8 cellular contexts compared by ENCODE assay signal in genomic region chr2:205925373-205926337, GRCh38.
DNase-seq lines count a peak whose midpoint lies in the region; ATAC-seq, FAIRE-seq and TF ChIP-seq lines count a peak whose summit lies in the region.

No MANE protein-coding gene starts in this region.

- H2BK120ac ChIP-seq in H1 (replicated peaks; ENCODE audit: low read depth, low read length): no peak overlapping the region

- no peaks in the 10 kb centered on the region for H3K36me3 ChIP-seq in H1 (ENCODE audit: control insufficient read depth in 2 of 4, insufficient read depth in 4 of 4, low read length in 3 of 4)

- CTCF ChIA-PET in H1 (lab: Charles Lee; ENCODE audit: partially characterized antibody): interaction anchor here (0.6 to 9.0 kb wide), 62 partner anchors 8 to 1181 kb away, joined by 3 to 136 read pairs (median 4); partner anchors contain the start of gene NRP2

- H3K23ac ChIP-seq in H1 (ENCODE audit: insufficient read length): no peak overlapping the region

- WGBS in H1 (ENCODE audit: extremely low coverage in 1 of 2, insufficient coverage in 1 of 2, insufficient read length in 1 of 2, insufficient replicate concordance in 2 of 2, low coverage in 1 of 2, low lambda C conversion rate in 2 of 2, missing lambda C conversion rate in 1 of 2), 2 experiments: 21% methylated on average over 33 of the region's 33 CpGs; no CpG with 5 or more reads in 1 of the 2 experiments

- H3K4me1 Mint-ChIP-seq in mesothelial cell of epicardium: peaks cover 20% of the 10 kb centered on the region

- TF ChIP-seq EP300 in H1 (IDR thresholded peaks at IDR 0.05; ENCODE audit: borderline replicate concordance in 1 of 2, low read depth in 2 of 2, low read length in 2 of 2): no peak

- H3K14ac ChIP-seq in H1 (ENCODE audit: insufficient read length): no peak overlapping the region

- peak overlapping the region; percentile 85; the same call in 1 of the 2 replicates for H4K8ac ChIP-seq in H1 (ENCODE audit: extremely low read depth, insufficient read depth, low read length)

- H2BK12ac ChIP-seq in H1 (ENCODE audit: low read depth, low read length): no peak overlapping the region

- no peak overlapping the region for H2BK5ac ChIP-seq in H1 (ENCODE audit: low read depth, low read length)

- H3K4me1 ChIP-seq in H1 (replicated peaks in 1 of 4; ENCODE audit: control insufficient read depth in 3 of 4, insufficient read depth in 4 of 4, low read length in 3 of 4): peaks cover 0 to 11% (median 2%) of the 10 kb centered on the region in 4 experiments; a peak in 4 of 7 replicates

- H2AK5ac ChIP-seq in H1 (ENCODE audit: low read depth, low read length): no peak overlapping the region

- TF ChIP-seq POLR2A in H1 (IDR thresholded peaks at IDR 0.05; ENCODE audit: control extremely low read depth in 1 of 2, low read depth in 2 of 2, low read length in 2 of 2): no peak

- H2AFZ ChIP-seq in H1 (ENCODE audit: low read length): peak overlapping the region; percentile 81

- no peaks in the 10 kb centered on the region for H4K20me1 ChIP-seq in H1 (replicated peaks in 1 of 2; ENCODE audit: control insufficient read depth in 1 of 2, insufficient read depth in 2 of 2, low read length in 2 of 2)

- peak overlapping the region; percentile 36 to 69 for H3K4me2 ChIP-seq in H1 (ENCODE audit: insufficient read depth in 1 of 2, low read depth in 2 of 2, low read length in 2 of 2)

- no peak overlapping the region for H3K4ac ChIP-seq in H1 (replicated peaks; ENCODE audit: insufficient read length, low read depth, low read length)

- no peaks in the 10 kb centered on the region for H3K36me3 Mint-ChIP-seq in mesothelial cell of epicardium

- H3K9me3 Mint-ChIP-seq in mesothelial cell of epicardium: no peaks in the 10 kb centered on the region

- H3K9ac ChIP-seq in H1 (replicated peaks in 1 of 4; ENCODE audit: extremely low read depth in 1 of 4, low read depth in 3 of 4, low read length in 3 of 4): no peak overlapping the region

- H3K4me3 ChIP-seq in H1 (ENCODE audit: extremely low read depth in 1 of 4, insufficient read depth in 2 of 4, low read depth in 3 of 4, low read length in 4 of 4): peak overlapping the region in 1 of 4 experiments; percentile 47; a peak in 4 of 8 replicates

- no peaks in the 10 kb centered on the region for H3K9me3 ChIP-seq in H1 (ENCODE audit: insufficient read depth in 2 of 2, low read depth in 1 of 2, low read length in 1 of 2)

- peak overlapping the region; percentile 54 for H3K4me3 Mint-ChIP-seq in mesothelial cell of epicardium

- peak overlapping the region; percentile 19; the same call in 1 of the 2 replicates for H2BK15ac ChIP-seq in H1 (ENCODE audit: low read length)

- no peaks in the 10 kb centered on the region; the same call in 1 of the 2 replicates for H3K23me2 ChIP-seq in H1 (ENCODE audit: low read depth, low read length)

- H4K5ac ChIP-seq in H1 (ENCODE audit: insufficient read length, low read depth, low read length): no peak overlapping the region

- no peak overlapping the region for H3K56ac ChIP-seq in H1 (replicated peaks; ENCODE audit: insufficient read length, low read depth, low read length)

- H3K27ac Mint-ChIP-seq in mesothelial cell of epicardium: no peak overlapping the region

- TF ChIP-seq CTCF in H1 (IDR thresholded peaks at IDR 0.05; ENCODE audit: control extremely low read depth in 1 of 3, insufficient read depth in 1 of 3, low read depth in 1 of 3, low read length in 3 of 3) (peak; percentile 89 to 94 (median 94)), mesothelial cell of epicardium (IDR thresholded peaks at IDR 0.05; ENCODE audit: unreplicated experiment) (peak; percentile 90)

- peaks cover 0 to 20% (median 11%) of the 10 kb centered on the region in 4 experiments; a peak in 5 of 7 replicates for H3K27me3 ChIP-seq in H1 (replicated peaks in 1 of 4; ENCODE audit: control insufficient read depth in 3 of 4, extremely low read depth in 1 of 4, insufficient read depth in 3 of 4, low read length in 3 of 4)

- H3K79me2 ChIP-seq in H1 (ENCODE audit: control insufficient read depth in 1 of 2, insufficient read depth in 2 of 2, low read length in 2 of 2): no peaks in the 10 kb centered on the region

- peaks cover 56% of the 10 kb centered on the region for H3K27me3 Mint-ChIP-seq in mesothelial cell of epicardium (ENCODE audit: low read depth)

- peak; percentile 98 to 99 for TF ChIP-seq RAD21 in H1 (IDR thresholded peaks at IDR 0.05 in 1 of 2, conservative IDR thresholded peaks at IDR 0.05 in 1 of 2; ENCODE audit: low read depth in 2 of 2, low read length in 2 of 2)

- peak overlapping the region; percentile 82; the same call in 1 of the 2 replicates for H3K18ac ChIP-seq in H1 (ENCODE audit: extremely low read depth, low read length)

- H2BK20ac ChIP-seq in H1 (ENCODE audit: low read length): no peak overlapping the region

- POLR2A ChIA-PET in H1 (lab: Charles Lee; ENCODE audit: partially characterized antibody): no interaction called here

- no peak overlapping the region for H4K91ac ChIP-seq in H1 (replicated peaks; ENCODE audit: insufficient read length, low read length)

- H3K79me1 ChIP-seq in H1 (ENCODE audit: low read depth, low read length): no peaks in the 10 kb centered on the region

- no peak overlapping the region for H3K27ac ChIP-seq in H1 (ENCODE audit: low read depth, low read length)

- DNase-seq in AG20443 (ENCODE audit: low spot score): peak; percentile 90
- peak; percentile 2 for DNase-seq in NCI-H524 treated with DMSO at 0.1 percent for 48 hours (lab: John Stamatoyannopoulos, UW)
- DNase-seq in activated CD8-positive, alpha-beta memory T cell treated with anti-CD3 and anti-CD28 coated beads for 24 hours: peak; percentile 88
- DNase-seq in H1 (ENCODE audit: low read depth in 1 of 2, low spot score in 2 of 2): peak; percentile 46 to 96
- DNase-seq in mesothelial cell of epicardium (ENCODE audit: low spot score in 2 of 2, unreplicated experiment in 2 of 2): peak; percentile 72 to 91
- DNase-seq in stimulated activated CD8-positive, alpha-beta memory T cell treated with anti-CD3 and anti-CD28 coated beads, Interleukin-15, amount 100 ng/mL, for 4 hours (ENCODE audit: low read depth in 2 of 2): peak; percentile 27 to 37

- peak; percentile 80 for ATAC-seq in GM18873 (IDR thresholded peaks at IDR 0.05; ENCODE audit: low FRiP score, unreplicated experiment)
- ATAC-seq in HG03103 (IDR thresholded peaks at IDR 0.05; ENCODE audit: low read depth, unreplicated experiment): peak; percentile 90

- peak; percentile 65 for FAIRE-seq in H1 (lab: Jason Lieb, UNC)

TF ChIP-seq in H1, 55 proteins besides CTCF, POLR2A, EP300 and RAD21 (continues in another document):
- peak; percentile 68; the same call in 1 of the 2 replicates for TF ChIP-seq EGR1 (IDR thresholded peaks at IDR 0.05; ENCODE audit: borderline replicate concordance, low read depth, low read length)
- 0 out of 2 replicates have a peak, but pooled peaks have one; percentile 9 for TF ChIP-seq BRCA1 (IDR thresholded peaks at IDR 0.05; ENCODE audit: low read depth, low read length)
- TF ChIP-seq NANOG (IDR thresholded peaks at IDR 0.05; ENCODE audit: insufficient read depth, low read depth, low read length, poor library complexity, severe bottlenecking): no peak
- TF ChIP-seq FOSL1 (IDR thresholded peaks at IDR 0.05; ENCODE audit: insufficient read depth, low read depth, low read length): no peak
- peak; percentile 14; the same call in 1 of the 2 replicates for TF ChIP-seq MAX (IDR thresholded peaks at IDR 0.05)
- peak; percentile 12; the same call in 1 of the 2 replicates for TF ChIP-seq USF2 (IDR thresholded peaks at IDR 0.05; ENCODE audit: low read length)
- TF ChIP-seq SUZ12 (IDR thresholded peaks at IDR 0.05; ENCODE audit: low read length): no peak
- TF ChIP-seq TAF7 (optimal IDR thresholded peaks at IDR 0.05; ENCODE audit: borderline replicate concordance, low read depth, low read length): no peak
- TF ChIP-seq CHD1 (IDR thresholded peaks at IDR 0.05; ENCODE audit: low read depth, low read length): no peak
- TF ChIP-seq CEBPB (IDR thresholded peaks at IDR 0.05; ENCODE audit: low read depth, low read length): no peak
- TF ChIP-seq HDAC2 (IDR thresholded peaks at IDR 0.05; ENCODE audit: borderline replicate concordance in 1 of 2, low read depth in 2 of 2, low read length in 2 of 2): no peak
- TF ChIP-seq PHF8 (conservative IDR thresholded peaks at IDR 0.05; ENCODE audit: low read depth, low read length): no peak
- TF ChIP-seq GTF2F1 (IDR thresholded peaks at IDR 0.05; ENCODE audit: borderline replicate concordance, low read depth, low read length): 0 out of 2 replicates have a peak, but pooled peaks have one; percentile 27
- no peak for TF ChIP-seq RXRA (IDR thresholded peaks at IDR 0.05; ENCODE audit: insufficient read depth, low read depth, low read length)
- TF ChIP-seq POLR2AphosphoS5 (IDR thresholded peaks at IDR 0.05; ENCODE audit: low read depth, low read length): no peak
- no peak for TF ChIP-seq SIRT6 (IDR thresholded peaks at IDR 0.05; ENCODE audit: low read length)
- TF ChIP-seq NRF1 (IDR thresholded peaks at IDR 0.05; ENCODE audit: low read depth, low read length): no peak
- 0 out of 4 replicates have a peak, but pooled peaks of 1 of the 2 experiments have one; percentile 37 for TF ChIP-seq SIN3A (conservative IDR thresholded peaks at IDR 0.05 in 1 of 2, IDR thresholded peaks at IDR 0.05 in 1 of 2; ENCODE audit: low read depth in 1 of 2, low read length in 2 of 2)
- TF ChIP-seq POU5F1 (IDR thresholded peaks at IDR 0.05; ENCODE audit: low read depth, low read length): no peak
- 0 out of 2 replicates have a peak, but pooled peaks have one; percentile 32 for TF ChIP-seq TBP (IDR thresholded peaks at IDR 0.05; ENCODE audit: low read depth, low read length)
- TF ChIP-seq TEAD4 (IDR thresholded peaks at IDR 0.05; ENCODE audit: low read depth, low read length): no peak
- no peak for TF ChIP-seq JUND (IDR thresholded peaks at IDR 0.05; ENCODE audit: low read length)

Comparison
In these comparisons a context has a peak if more than half of its experiments do, and no peak if none do; other contexts are left out.
1. DNase-seq: peak in every context shown above with its lines; median percentile 90 in AG20443; 88 in activated CD8-positive, alpha-beta memory T cell treated with anti-CD3 and anti-CD28 coated beads for 24 hours; 82 in mesothelial cell of epicardium; 71 in H1; 32 in stimulated activated CD8-positive, alpha-beta memory T cell treated with anti-CD3 and anti-CD28 coated beads, Interleukin-15, amount 100 ng/mL, for 4 hours; 2 in NCI-H524 treated with DMSO at 0.1 percent for 48 hours.